30 cellular contexts compared by ENCODE assay signal in genomic region chr1:247288341-247288740, GRCh38. TPM values are rescaled to one million over a fixed set of nuclear protein-coding genes. Genes with fewer than 3 reads are reported as not detected.
"Had no signal": no experiment of that assay in that cellular context is flagged by ENCODE, and none has a peak within 500 bp of the region (broad histone marks: within the 10 kb centered on the region; RNA-seq: fewer than 3 reads in every experiment).

No MANE protein-coding gene starts in this region.

- H3K36me3 Mint-ChIP-seq: activated CD4-positive, alpha-beta memory T cell treated with anti-CD3 and anti-CD28 coated beads for 36 hours had no signal

- ATAC-seq: activated naive CD4-positive, alpha-beta T cell treated with anti-CD3 and anti-CD28 coated beads, Interleukin-2, amount 50 U/mL, for 72 hours; activated naive CD8-positive, alpha-beta T cell treated with anti-CD3 and anti-CD28 coated beads, Interleukin-2, amount 50 U/mL, for 24 hours had no signal

- H3K9me3 ChIP-seq: ascending aorta had no signal

- H3K4me1 Mint-ChIP-seq: activated naive CD8-positive, alpha-beta T cell treated with anti-CD3 and anti-CD28 coated beads, Interleukin-2, amount 50 U/mL, for 24 hours; brain; IgD-negative memory B cell had no signal

- H3K27me3 Mint-ChIP-seq: activated CD4-positive, alpha-beta memory T cell treated with anti-CD3 and anti-CD28 coated beads for 36 hours; activated CD4-positive, alpha-beta T cell treated with anti-CD3 and anti-CD28 coated beads, Interleukin-2, amount 10 ng/mL, durations not matched to agents 7 days and 5 days; activated naive CD8-positive, alpha-beta T cell treated with anti-CD3 and anti-CD28 coated beads, Interleukin-2, amount 50 U/mL, for 24 hours; activated T-cell treated with anti-CD3 and anti-CD28 coated beads, Interleukin-2, amount 50 U/mL, for 24 hours; IgD-negative memory B cell had no signal

- H3K4me3 ChIP-seq: ascending aorta, SK-N-MC had no signal

- H3K9ac ChIP-seq: KMS-11 had no signal

- H3K27ac ChIP-seq: ascending aorta, KMS-11, SK-N-MC, VCaP had no signal

- H3K4me1 ChIP-seq: ascending aorta had no signal

- H3K27ac Mint-ChIP-seq: activated CD4-positive, alpha-beta memory T cell treated with anti-CD3 and anti-CD28 coated beads for 36 hours; activated CD4-positive, alpha-beta T cell treated with anti-CD3 and anti-CD28 coated beads, Interleukin-2, amount 10 ng/mL, durations not matched to agents 7 days and 5 days; activated naive CD4-positive, alpha-beta T cell treated with anti-CD3 and anti-CD28 coated beads, Interleukin-2, amount 50 U/mL, for 72 hours; activated naive CD8-positive, alpha-beta T cell treated with anti-CD3 and anti-CD28 coated beads, Interleukin-2, amount 50 U/mL, for 24 hours; activated T-cell treated with anti-CD3 and anti-CD28 coated beads, Interleukin-2, amount 50 U/mL, for 24 hours; activated T-helper 1 cell treated with anti-CD3 and anti-CD28 coated beads, Interleukin-12 subunit alpha, Interleukin-12 subunit beta, Interleukin-2, Interleukin-4 antibody, amounts not matched to agents 30 ng/mL and 10 ng/mL and 1 ng/mL, durations not matched to agents 14 hours and 24 hours and 36 hours; brain; IgD-negative memory B cell had no signal

- H3K4me3 Mint-ChIP-seq: activated CD4-positive, alpha-beta memory T cell treated with anti-CD3 and anti-CD28 coated beads for 36 hours; activated CD4-positive, alpha-beta T cell treated with anti-CD3 and anti-CD28 coated beads, Interleukin-2, amount 10 ng/mL, durations not matched to agents 7 days and 5 days; activated naive CD8-positive, alpha-beta T cell treated with anti-CD3 and anti-CD28 coated beads, Interleukin-2, amount 50 U/mL, for 24 hours; activated T-cell treated with anti-CD3 and anti-CD28 coated beads, Interleukin-2, amount 50 U/mL, for 24 hours; activated T-helper 1 cell treated with anti-CD3 and anti-CD28 coated beads, Interleukin-12 subunit alpha, Interleukin-12 subunit beta, Interleukin-2, Interleukin-4 antibody, amounts not matched to agents 30 ng/mL and 10 ng/mL and 1 ng/mL, durations not matched to agents 14 hours and 24 hours and 36 hours; brain; IgD-negative memory B cell had no signal

- H3K36me3 ChIP-seq: ascending aorta had no signal

- H3K27me3 ChIP-seq: ascending aorta had no signal

- H3K4me2 ChIP-seq: KMS-11 had no signal

- DNase-seq: activated CD4-positive, alpha-beta memory T cell treated with anti-CD3 and anti-CD28 coated beads for 36 hours; activated CD4-positive, alpha-beta T cell treated with anti-CD3 and anti-CD28 coated beads, Interleukin-2, amount 10 ng/mL, durations not matched to agents 7 days and 5 days; activated CD4-positive, CD25-positive, alpha-beta regulatory T cell; activated effector memory CD4-positive, alpha-beta T cell treated with Interleukin-2 at 50 U/mL for 16 hours; activated naive CD4-positive, alpha-beta T cell treated with Interleukin-2 at 50 U/mL for 16 hours; activated naive CD8-positive, alpha-beta T cell treated with anti-CD3 and anti-CD28 coated beads, Interleukin-2, amount 50 U/mL, for 24 hours; activated T-cell treated with anti-CD3 and anti-CD28 coated beads, Interleukin-2, amount 50 U/mL, for 24 hours; amniotic stem cell; NCI-H1092; NCI-H1417; NCI-H1930; NCI-H2171 treated with DMSO at 0.1 percent for 48 hours; NCI-H345; NCI-H510A; NCI-H526 treated with DMSO at 0.1 percent for 48 hours; NCI-H82; T-helper 1 cell had no signal

RNA-seq across cellular contexts. Expression of gene VN1R5, which starts 32.5 kb away (rescaled TPM):
- total RNA-seq: activated CD4-positive, alpha-beta memory T cell treated with anti-CD3 and anti-CD28 coated beads for 36 hours; activated CD4-positive, alpha-beta T cell treated with anti-CD3 and anti-CD28 coated beads, Interleukin-2, amount 10 ng/mL, durations not matched to agents 7 days and 5 days; activated CD8-positive, alpha-beta memory T cell treated with anti-CD3 and anti-CD28 coated beads for 36 hours; activated naive CD4-positive, alpha-beta T cell treated with anti-CD3 and anti-CD28 coated beads, Interleukin-2, amount 50 U/mL, for 72 hours; activated T-helper 1 cell treated with anti-CD3 and anti-CD28 coated beads, Interleukin-12 subunit alpha, Interleukin-12 subunit beta, Interleukin-2, Interleukin-4 antibody, amounts not matched to agents 30 ng/mL and 10 ng/mL and 1 ng/mL, durations not matched to agents 14 hours and 24 hours and 36 hours; ascending aorta; MCF 10A; OCI-LY7; RPMI7951; T-helper 2 cell treated with Interferon-gamma antibody and Interleukin-4, amounts not matched to agents 100 ng/mL and 5 ng/mL, for 36 hours had no signal
- polyA plus RNA-seq: IgD-negative memory B cell had no signal
